Comparison of ENCODE assay signal across 15 cellular contexts in genomic region chr9:114225534-114226288, GRCh38.
DNase-seq lines count a peak whose midpoint lies in the region; ATAC-seq and TF ChIP-seq lines count a peak whose summit lies in the region.
"Had no signal": no experiment of that assay in that cellular context is flagged by ENCODE, and none has a peak within 500 bp of the region (broad histone marks: within the 10 kb centered on the region; RNA-seq: fewer than 3 reads in every experiment).

No MANE protein-coding gene starts in this region.

- H3K27ac Mint-ChIP-seq in mesothelial cell of epicardium, result peak overlapping the region; percentile 75
- H3K27ac Mint-ChIP-seq: activated CD4-positive, alpha-beta T cell treated with anti-CD3 and anti-CD28 coated beads for 36 hours; activated T-cell treated with anti-CD3 and anti-CD28 coated beads, Interleukin-2, amount 50 U/mL, for 24 hours had no signal

- ATAC-seq in GM18519 (IDR thresholded peaks at IDR 0.05; ENCODE audit: low FRiP score, unreplicated experiment), result no peak
- no peak for ATAC-seq in GM21447 (IDR thresholded peaks at IDR 0.05; ENCODE audit: unreplicated experiment)
- ATAC-seq: activated CD4-positive, alpha-beta T cell treated with anti-CD3 and anti-CD28 coated beads for 36 hours; lower lobe of right lung had no signal

- peaks cover 13% of the 10 kb centered on the region for H3K36me3 Mint-ChIP-seq in mesothelial cell of epicardium

- H3K4me1 Mint-ChIP-seq in mesothelial cell of epicardium, result peaks cover 41% of the 10 kb centered on the region
- H3K4me1 Mint-ChIP-seq: activated CD4-positive, alpha-beta T cell treated with anti-CD3 and anti-CD28 coated beads for 36 hours had no signal

- H3K9me3 Mint-ChIP-seq in mesothelial cell of epicardium, result no peaks in the 10 kb centered on the region
- H3K9me3 Mint-ChIP-seq: activated T-cell treated with anti-CD3 and anti-CD28 coated beads, Interleukin-2, amount 50 U/mL, for 24 hours had no signal

- H3K27me3 Mint-ChIP-seq in mesothelial cell of epicardium (ENCODE audit: low read depth), result no peaks in the 10 kb centered on the region
- H3K27me3 Mint-ChIP-seq: activated T-cell treated with anti-CD3 and anti-CD28 coated beads, Interleukin-2, amount 50 U/mL, for 24 hours had no signal

- no peak overlapping the region for H3K4me3 Mint-ChIP-seq in mesothelial cell of epicardium
- H3K4me3 Mint-ChIP-seq: activated CD4-positive, alpha-beta T cell treated with anti-CD3 and anti-CD28 coated beads for 36 hours; activated T-cell treated with anti-CD3 and anti-CD28 coated beads, Interleukin-2, amount 50 U/mL, for 24 hours had no signal

- TF ChIP-seq CTCF in mesothelial cell of epicardium (IDR thresholded peaks at IDR 0.05; ENCODE audit: unreplicated experiment), result no peak

- peak; percentile 72 for DNase-seq in Daoy (ENCODE audit: low read depth)
- peak; percentile 43 for DNase-seq in NCI-H226
- peak; percentile 42 for DNase-seq in cerebellar cortex (ENCODE audit: low spot score)
- DNase-seq in mesothelial cell of epicardium (ENCODE audit: low spot score in 2 of 2, unreplicated experiment in 2 of 2), result no peak
- DNase-seq in SKM-1 (lab: John Stamatoyannopoulos, UW; ENCODE audit: unreplicated experiment), result no peak
- no peak for DNase-seq in islet precursor cell
- DNase-seq: activated CD4-positive, alpha-beta T cell treated with anti-CD3 and anti-CD28 coated beads for 36 hours; activated T-cell treated with anti-CD3 and anti-CD28 coated beads, Interleukin-2, amount 50 U/mL, for 24 hours; adrenal gland; effector memory CD4-positive, alpha-beta T cell; lower lobe of right lung; NCI-H187; stimulated activated naive CD4-positive, alpha-beta T cell had no signal

Comparison
In these comparisons a context has a peak if more than half of its experiments do, and no peak if none do; other contexts are left out.
1. DNase-seq: peak in Daoy (single experiment), NCI-H226 (single experiment) and cerebellar cortex (single experiment); none in mesothelial cell of epicardium (0 of 2), SKM-1 (single experiment) and islet precursor cell (single experiment).